In genomic region chr14:99157246-99157645, GRCh38 we compare ENCODE assay signal across 28 cellular contexts.
"Had no signal": no experiment of that assay in that cellular context is flagged by ENCODE, and none has a peak within 500 bp of the region (broad histone marks: within the 10 kb centered on the region; RNA-seq: fewer than 3 reads in every experiment).

No MANE protein-coding gene starts in this region.

- H3K27me3 Mint-ChIP-seq: stimulated activated naive CD8-positive, alpha-beta T cell treated with anti-CD3 and anti-CD28 coated beads, Interleukin-15, amount 100 ng/mL, for 72 hours had no signal

- H3K9ac ChIP-seq: neural progenitor cell, parathyroid adenoma had no signal

- H3K27ac Mint-ChIP-seq: nephron; neural progenitor cell; progenitor cell of endocrine pancreas; stimulated activated naive CD8-positive, alpha-beta T cell treated with anti-CD3 and anti-CD28 coated beads, Interleukin-15, amount 100 ng/mL, for 72 hours had no signal

- H3K4me3 ChIP-seq: colonic mucosa, esophagus squamous epithelium, heart right ventricle, lower lobe of right lung, neural progenitor cell, right lobe of liver, smooth muscle cell, thyroid gland had no signal

- H3K36me3 Mint-ChIP-seq: neural progenitor cell had no signal

- H3K4me1 Mint-ChIP-seq: neural progenitor cell had no signal

- H3K4me1 ChIP-seq: colonic mucosa, neural progenitor cell, parathyroid adenoma, thyroid gland had no signal

- H3K4me3 Mint-ChIP-seq: nephron; neural progenitor cell; stimulated activated naive CD8-positive, alpha-beta T cell treated with anti-CD3 and anti-CD28 coated beads, Interleukin-15, amount 100 ng/mL, for 72 hours had no signal

- H3K4me2 ChIP-seq: neural progenitor cell, smooth muscle cell had no signal

- H2AFZ ChIP-seq: neural progenitor cell, parathyroid adenoma had no signal

- DNase-seq: colonic mucosa; dermis blood vessel endothelial cell; effector memory CD4-positive, alpha-beta T cell; erythroblast; esophagus squamous epithelium; foreskin melanocyte; glutamatergic neuron; heart right ventricle; hippocampal formation; kidney glomerular epithelial cell; left colon; left ventricle myocardium superior; lower lobe of right lung; occipital lobe; right lobe of liver; stimulated activated CD4-positive, alpha-beta T cell treated with anti-CD3 and anti-CD28 coated beads, Interleukin-12 subunit alpha, Interleukin-12 subunit beta, amount 100 ng/mL, for 4 hours; stimulated activated CD4-positive, alpha-beta T cell treated with anti-CD3 and anti-CD28 coated beads, Interleukin-1b, Interleukin-23, amount 100 ng/mL, for 48 hours; stimulated activated CD4-positive, alpha-beta T cell treated with anti-CD3 and anti-CD28 coated beads, Interleukin-4, amount 100 ng/mL, for 1 hour; stimulated activated CD8-positive, alpha-beta memory T cell treated with anti-CD3 and anti-CD28 coated beads, Interleukin-4, amount 100 ng/mL, for 48 hours; stimulated activated naive CD4-positive, alpha-beta T cell; stimulated activated naive CD8-positive, alpha-beta T cell treated with anti-CD3 and anti-CD28 coated beads, Interleukin-15, amount 100 ng/mL, for 72 hours; thyroid gland; trophoblast cell had no signal

- H3K27me3 ChIP-seq: colonic mucosa, neural progenitor cell, right lobe of liver, thyroid gland had no signal

- ATAC-seq: heart right ventricle; left colon; left ventricle myocardium superior; lower lobe of right lung; right lobe of liver; stimulated activated naive CD8-positive, alpha-beta T cell treated with anti-CD3 and anti-CD28 coated beads, Interleukin-15, amount 100 ng/mL, for 72 hours had no signal

- H3K27ac ChIP-seq: colonic mucosa, esophagus squamous epithelium, heart right ventricle, lower lobe of right lung, neural progenitor cell, parathyroid adenoma, right lobe of liver, thyroid gland had no signal

- H3K9me3 ChIP-seq: colonic mucosa, esophagus squamous epithelium, lower lobe of right lung, right lobe of liver, thyroid gland had no signal

- H3K36me3 ChIP-seq: colonic mucosa, esophagus squamous epithelium, heart right ventricle, lower lobe of right lung, neural progenitor cell, right lobe of liver, thyroid gland had no signal
